In the genomic region with DNA sequence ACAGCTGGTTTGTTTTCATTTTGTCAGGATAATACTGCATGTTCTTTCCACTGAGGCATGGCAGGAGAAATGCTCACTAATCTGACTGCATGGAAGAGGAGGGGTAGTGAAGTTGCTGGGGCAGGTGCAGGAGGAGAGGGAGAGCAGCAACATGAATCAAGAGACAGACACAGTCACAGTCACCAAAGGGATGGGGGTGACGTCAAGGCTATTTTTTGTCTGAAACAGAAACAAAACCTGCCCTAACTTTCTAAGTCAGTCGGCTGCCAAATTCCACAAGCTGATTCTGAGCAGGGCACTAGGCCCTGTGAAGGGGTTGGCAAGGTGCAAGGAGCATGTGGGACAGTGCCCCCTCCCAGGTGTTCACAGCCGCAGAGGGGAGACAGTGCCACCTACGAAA, we compare ENCODE assay signal across 21 cellular contexts.
A peak's percentile ranks its signal among the peaks of the same experiment; 100 is the strongest.
DNase-seq lines count a peak whose midpoint lies in the region; ATAC-seq, FAIRE-seq and TF ChIP-seq lines count a peak whose summit lies in the region.
"Had no signal": no experiment of that assay in that cellular context is flagged by ENCODE, and none has a peak within 500 bp of the region (broad histone marks: within the 10 kb centered on the region; RNA-seq: fewer than 3 reads in every experiment).

No MANE protein-coding gene starts in this region.

- no peak for TF ChIP-seq RAD21 in GM12878 (IDR thresholded peaks at IDR 0.05; ENCODE audit: insufficient read depth, low read depth, low read length)

- H3K4me1 ChIP-seq in MM.1S (ENCODE audit: low read length) (peaks cover 8% of the 10 kb centered on the region), GM12878 (ENCODE audit: control insufficient read depth, insufficient read depth, low read length) (no peaks in the 10 kb centered on the region)
- H3K4me1 ChIP-seq: Caco-2 had no signal

- POLR2A ChIA-PET in GM12878 (lab: Charles Lee), result no interaction called here

- peak overlapping the region; percentile 13; the same call in 1 of the 2 replicates for H3K4me2 ChIP-seq in MM.1S (ENCODE audit: low read depth, low read length)
- H3K4me2 ChIP-seq in GM12878 (ENCODE audit: control insufficient read depth, insufficient read depth), result no peak overlapping the region
- H3K4me2 ChIP-seq: BLaER1 had no signal

- no TSS peak for BruUV-seq in GM12878 (replicated peaks; lab: Mats Ljungman, UMichigan)

- SMC1A ChIA-PET in GM12878 (lab: Charles Lee; ENCODE audit: uncharacterized antibody, unreplicated experiment), result no interaction called here

- H2AFZ ChIP-seq in MM.1S (ENCODE audit: low read length) (no peak overlapping the region), GM12878 (ENCODE audit: control insufficient read depth, low read depth, low read length) (no peak overlapping the region)
- H2AFZ ChIP-seq: GM23248 had no signal

- H3K4me3 ChIP-seq in GM12865 (ENCODE audit: low read depth, low read length) (no peak overlapping the region), MM.1S (ENCODE audit: low read length) (no peak overlapping the region), GM12878 (no peak overlapping the region)
- H3K4me3 ChIP-seq: BLaER1, GM23248 had no signal

- intact Hi-C loops in GM12878 (cut with micrococcal nuclease; ENCODE audit: unreplicated experiment), result no loop called here

- H3K27me3 ChIP-seq in MM.1S (replicated peaks; ENCODE audit: insufficient read depth, low read length) (no peaks in the 10 kb centered on the region), GM12878 (replicated peaks in 1 of 2; ENCODE audit: control insufficient read depth in 2 of 2, insufficient read depth in 2 of 2, low read length in 1 of 2) (no peaks in the 10 kb centered on the region)
- H3K27me3 ChIP-seq: BLaER1 had no signal

- CTCF ChIA-PET in GM12878 (lab: Yijun Ruan, JAX), result no interaction called here

- no peak overlapping the region for H3K27ac ChIP-seq in MM.1S (ENCODE audit: low read length)
- H3K27ac ChIP-seq in GM12878 (ENCODE audit: control insufficient read depth, insufficient read depth), result no peak overlapping the region
- H3K27ac ChIP-seq: BLaER1, C4-2B, GM23248 had no signal

- ATAC-seq in GM12878, result peak; percentile 61
- ATAC-seq in GM18502 (IDR thresholded peaks at IDR 0.05; ENCODE audit: poor library complexity, unreplicated experiment), result no peak
- ATAC-seq in GM21381 (IDR thresholded peaks at IDR 0.05; ENCODE audit: unreplicated experiment), result no peak
- no peak for ATAC-seq in HG03045 (IDR thresholded peaks at IDR 0.05; ENCODE audit: unreplicated experiment)
- ATAC-seq: CD8-positive, alpha-beta T cell had no signal

- no peak for FAIRE-seq in GM12878 (lab: Jason Lieb, UNC)
- FAIRE-seq: G401.6, GM18507, H1 had no signal

- H4K20me1 ChIP-seq in MM.1S (ENCODE audit: insufficient read depth, low read length), result no peaks in the 10 kb centered on the region
- H4K20me1 ChIP-seq in GM12878 (ENCODE audit: control insufficient read depth, insufficient read depth), result no peaks in the 10 kb centered on the region
- H4K20me1 ChIP-seq: BLaER1 had no signal

- H3K79me2 ChIP-seq in MM.1S (ENCODE audit: low read length), result no peaks in the 10 kb centered on the region
- H3K79me2 ChIP-seq in GM12878 (ENCODE audit: control insufficient read depth, insufficient read depth, low read length), result no peaks in the 10 kb centered on the region

- H3K36me3 ChIP-seq in MM.1S (replicated peaks; ENCODE audit: insufficient read depth, low read length) (no peaks in the 10 kb centered on the region), GM12878 (ENCODE audit: control insufficient read depth in 2 of 2, insufficient read depth in 2 of 2, low read length in 1 of 2) (no peaks in the 10 kb centered on the region)
- H3K36me3 ChIP-seq: BLaER1 had no signal

- RAD21 ChIA-PET in GM12878 (lab: Charles Lee; ENCODE audit: unreplicated experiment), result no interaction called here

- DNase-seq in GM12865 (ENCODE audit: low read depth), result peak; percentile 49
- peak; percentile 71 for DNase-seq in MM.1S
- DNase-seq in GM12878 (ENCODE audit: low read depth, low spot score), result no peak
- DNase-seq in mesenteric fat pad (ENCODE audit: low spot score), result peak; percentile 28
- no peak for DNase-seq in AG20443 (ENCODE audit: low spot score)
- DNase-seq: Caco-2; CD4-positive, CD25-positive, alpha-beta regulatory T cell; CD8-positive, alpha-beta T cell; DMS153; DND-41; GM23248; H7; HCEC 1CT had no signal

- TF ChIP-seq CTCF in GM12865 (IDR thresholded peaks at IDR 0.05; ENCODE audit: insufficient read depth, low read depth, low read length, missing control alignments) (no peak), MM.1S (IDR thresholded peaks at IDR 0.05; ENCODE audit: low read length) (no peak), GM12878 (IDR thresholded peaks at IDR 0.05 in 2 of 3, conservative IDR thresholded peaks at IDR 0.05 in 1 of 3; ENCODE audit: control insufficient read depth in 2 of 3, extremely low read depth in 1 of 3, insufficient read depth in 1 of 3, low read depth in 3 of 3, low read length in 3 of 3) (no peak)

- H3K9me2 ChIP-seq in MM.1S (replicated peaks; ENCODE audit: insufficient read depth, low read length), result no peaks in the 10 kb centered on the region

- TF ChIP-seq POLR2A in GM12878 (IDR thresholded peaks at IDR 0.05; ENCODE audit: low read depth, low read length), result no peak

- in situ Hi-C loops in GM12878 (cut with MboI), result no loop called here

- no peaks in the 10 kb centered on the region for H3F3A ChIP-seq in MM.1S (ENCODE audit: insufficient read depth, low read length)

- WGBS in GM12878 (ENCODE audit: insufficient coverage, insufficient replicate concordance, low lambda C conversion rate, missing lambda C conversion rate), result 48% methylated on average over 4 of the region's 4 CpGs

- H3K9me3 ChIP-seq in MM.1S (replicated peaks; ENCODE audit: insufficient read depth, low read length), result no peaks in the 10 kb centered on the region
- H3K9me3 ChIP-seq in GM12878 (replicated peaks; ENCODE audit: control insufficient read depth, insufficient read depth, low read length), result no peaks in the 10 kb centered on the region
- H3K9me3 ChIP-seq: BLaER1, Caco-2 had no signal

- H3K9ac ChIP-seq in MM.1S (ENCODE audit: low read length) (no peak overlapping the region), GM12878 (ENCODE audit: control insufficient read depth, insufficient read depth, low read length) (no peak overlapping the region)
- H3K9ac ChIP-seq: BLaER1, GM23248 had no signal

- no peak for TF ChIP-seq EP300 in GM12878 (IDR thresholded peaks at IDR 0.05; ENCODE audit: borderline replicate concordance in 1 of 2, control insufficient read depth in 1 of 2, low read depth in 2 of 2, low read length in 2 of 2)

TF ChIP-seq in GM12878, 131 proteins besides CTCF, POLR2A, EP300 and RAD21:
- TF ChIP-seq JUNB (IDR thresholded peaks at IDR 0.05) (peak; percentile 20; the same call in 1 of the 2 replicates), GABPA (IDR thresholded peaks at IDR 0.05; ENCODE audit: low read depth) (no peak)

Comparison
In these comparisons a context has a peak if more than half of its experiments do, and no peak if none do; other contexts are left out.
1. DNase-seq: peak in GM12865 (single experiment), MM.1S (single experiment) and mesenteric fat pad (single experiment); none in GM12878 (single experiment) and AG20443 (single experiment).